ENCODE assay signal across 25 cellular contexts in the genomic region with DNA sequence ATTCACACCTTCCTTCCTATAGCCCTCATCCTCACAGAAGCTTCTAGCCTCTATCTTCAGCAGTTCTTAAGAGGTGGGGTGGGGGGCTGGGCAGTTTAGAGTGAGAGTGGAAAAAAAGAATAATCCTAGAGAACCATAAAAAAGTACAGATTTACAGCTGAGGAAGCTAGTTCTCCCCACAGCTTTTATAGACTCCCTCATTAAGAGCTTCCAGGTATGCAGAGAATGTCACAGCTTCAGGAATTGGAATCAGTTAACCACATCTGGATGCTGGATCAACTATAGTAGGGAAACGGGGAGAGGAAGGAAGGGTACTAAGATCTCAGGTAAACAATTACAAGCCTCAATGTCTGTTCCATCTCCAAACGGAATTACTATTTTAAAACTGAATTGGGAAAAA. TPM values are rescaled to one million over a fixed set of nuclear protein-coding genes. Genes with fewer than 3 reads are reported as not detected.
DNase-seq lines count a peak whose midpoint lies in the region; ATAC-seq and TF ChIP-seq lines count a peak whose summit lies in the region.
"Had no signal": no experiment of that assay in that cellular context is flagged by ENCODE, and none has a peak within 500 bp of the region (broad histone marks: within the 10 kb centered on the region; RNA-seq: fewer than 3 reads in every experiment).

No MANE protein-coding gene starts in this region.

- 35% methylated on average over 2 of the region's 2 CpGs for WGBS in smooth muscle cell (ENCODE audit: low lambda C conversion rate)
- WGBS in body of pancreas, 2 donors: 66 to 69% methylated on average over 2 of the region's 2 CpGs

- no peak overlapping the region for H3K4me2 ChIP-seq in smooth muscle cell

- no peaks in the 10 kb centered on the region for H3K79me2 ChIP-seq in smooth muscle cell (ENCODE audit: low read depth)

- no peak overlapping the region for H3K9ac ChIP-seq in smooth muscle cell (ENCODE audit: low read depth)

- ATAC-seq in activated T-helper 17 cell treated with anti-CD3 and anti-CD28 coated beads, Interleukin-2, amount 50 U/mL, for 72 hours (replicated peaks): no peak
- ATAC-seq in body of pancreas (no peak), GM18520 (IDR thresholded peaks at IDR 0.05; ENCODE audit: unreplicated experiment) (no peak)
- ATAC-seq: T-cell had no signal

- H3K27me3 ChIP-seq in smooth muscle cell (ENCODE audit: low read depth) (no peaks in the 10 kb centered on the region), body of pancreas (no peaks in the 10 kb centered on the region)
- H3K27me3 ChIP-seq: MG63, suprapubic skin, uterus had no signal

- H3K36me3 ChIP-seq in smooth muscle cell (ENCODE audit: low read depth) (peaks cover 21% of the 10 kb centered on the region), body of pancreas (replicated peaks in 1 of 2; ENCODE audit: insufficient read depth in 1 of 2, low read depth in 2 of 2) (peaks cover 6 to 30% of the 10 kb centered on the region in 2 donors)
- H3K36me3 ChIP-seq: uterus had no signal

- CTCF ChIA-PET in activated naive CD4-positive, alpha-beta T cell treated with anti-CD3 and anti-CD28 coated beads for 36 hours (lab: Charles Lee): interaction anchor here (1.3 to 1.8 kb wide), 3 partner anchors 16 to 40 kb away, joined by 3 to 5 read pairs (median 4); no protein-coding TSS in a partner anchor
- CTCF ChIA-PET in activated naive CD4-positive, alpha-beta T cell treated with anti-CD3 and anti-CD28 coated beads, Interleukin-2, amount 10 ng/mL, durations not matched to agents 7 days and 5 days (lab: Charles Lee): interaction anchor here (0.6 to 1.9 kb wide), 4 partner anchors 11 to 57 kb away, joined by 3 to 8 read pairs (median 4); no protein-coding TSS in a partner anchor

- no peaks in the 10 kb centered on the region for H3K27me3 Mint-ChIP-seq in activated naive CD4-positive, alpha-beta T cell treated with anti-CD3 and anti-CD28 coated beads for 36 hours (ENCODE audit: low read depth)
- H3K27me3 Mint-ChIP-seq in activated naive CD4-positive, alpha-beta T cell treated with anti-CD3 and anti-CD28 coated beads, Interleukin-2, amount 10 ng/mL, durations not matched to agents 7 days and 5 days: no peaks in the 10 kb centered on the region
- no peaks in the 10 kb centered on the region for H3K27me3 Mint-ChIP-seq in activated T-helper 17 cell treated with anti-CD3 and anti-CD28 coated beads, Interleukin-2, amount 50 U/mL, for 72 hours
- H3K27me3 Mint-ChIP-seq: activated B cell treated with CpG ODN at 0.5 μM for 24 hours; CD4-positive, CD25-positive, alpha-beta regulatory T cell; IgD-negative memory B cell; T-cell had no signal

- H3K4me3 Mint-ChIP-seq in activated naive CD4-positive, alpha-beta T cell treated with anti-CD3 and anti-CD28 coated beads for 36 hours: no peak overlapping the region
- H3K4me3 Mint-ChIP-seq in activated naive CD4-positive, alpha-beta T cell treated with anti-CD3 and anti-CD28 coated beads, Interleukin-2, amount 10 ng/mL, durations not matched to agents 7 days and 5 days: no peak overlapping the region
- H3K4me3 Mint-ChIP-seq in activated T-helper 17 cell treated with anti-CD3 and anti-CD28 coated beads, Interleukin-2, amount 50 U/mL, for 72 hours: no peak overlapping the region
- H3K4me3 Mint-ChIP-seq: activated B cell treated with CpG ODN at 0.5 μM for 24 hours; CD4-positive, CD25-positive, alpha-beta regulatory T cell; IgD-negative memory B cell; T-cell had no signal

- H3K36me3 Mint-ChIP-seq in activated naive CD4-positive, alpha-beta T cell treated with anti-CD3 and anti-CD28 coated beads for 36 hours (ENCODE audit: low read depth): peaks cover 28% of the 10 kb centered on the region
- H3K36me3 Mint-ChIP-seq in activated naive CD4-positive, alpha-beta T cell treated with anti-CD3 and anti-CD28 coated beads, Interleukin-2, amount 10 ng/mL, durations not matched to agents 7 days and 5 days: peaks cover 56% of the 10 kb centered on the region
- H3K36me3 Mint-ChIP-seq in activated T-helper 17 cell treated with anti-CD3 and anti-CD28 coated beads, Interleukin-2, amount 50 U/mL, for 72 hours (ENCODE audit: low read depth): peaks cover 99% of the 10 kb centered on the region

- peaks cover 8% of the 10 kb centered on the region for H3F3A ChIP-seq in smooth muscle cell (ENCODE audit: low read depth)

- TF ChIP-seq POLR2A in body of pancreas (IDR thresholded peaks at IDR 0.05): no peak

- TF ChIP-seq CTCF in smooth muscle cell (IDR thresholded peaks at IDR 0.05; ENCODE audit: borderline replicate concordance, insufficient read depth, poor library complexity, severe bottlenecking): no peak
- no peak for TF ChIP-seq CTCF in body of pancreas (IDR thresholded peaks at IDR 0.05)
- no peak for TF ChIP-seq CTCF in GM10266 (IDR thresholded peaks at IDR 0.05; ENCODE audit: control insufficient read depth, insufficient read depth, low read depth, missing control alignments)

- H4K20me1 ChIP-seq in smooth muscle cell (ENCODE audit: low read depth): peaks cover 11% of the 10 kb centered on the region

- H3K9me3 ChIP-seq in smooth muscle cell (replicated peaks; ENCODE audit: low read depth) (no peaks in the 10 kb centered on the region), body of pancreas (no peaks in the 10 kb centered on the region)
- H3K9me3 ChIP-seq: MG63, suprapubic skin, uterus had no signal

- H3K27ac ChIP-seq in smooth muscle cell (ENCODE audit: low read depth): peak overlapping the region; percentile 24
- H3K27ac ChIP-seq in body of pancreas: no peak overlapping the region
- H3K27ac ChIP-seq: suprapubic skin had no signal

- H3K4me1 ChIP-seq in smooth muscle cell (ENCODE audit: low read depth) (peaks cover 13% of the 10 kb centered on the region), body of pancreas (no peaks in the 10 kb centered on the region)
- H3K4me1 ChIP-seq: suprapubic skin, uterus had no signal

- peaks cover 13% of the 10 kb centered on the region for H3K4me1 Mint-ChIP-seq in activated naive CD4-positive, alpha-beta T cell treated with anti-CD3 and anti-CD28 coated beads for 36 hours (ENCODE audit: low read depth)
- no peaks in the 10 kb centered on the region for H3K4me1 Mint-ChIP-seq in activated naive CD4-positive, alpha-beta T cell treated with anti-CD3 and anti-CD28 coated beads, Interleukin-2, amount 10 ng/mL, durations not matched to agents 7 days and 5 days
- peaks cover 6% of the 10 kb centered on the region for H3K4me1 Mint-ChIP-seq in activated T-helper 17 cell treated with anti-CD3 and anti-CD28 coated beads, Interleukin-2, amount 50 U/mL, for 72 hours
- H3K4me1 Mint-ChIP-seq: activated B cell treated with CpG ODN at 0.5 μM for 24 hours had no signal

- H3K27ac Mint-ChIP-seq in activated naive CD4-positive, alpha-beta T cell treated with anti-CD3 and anti-CD28 coated beads for 36 hours: peak overlapping the region; percentile 25
- H3K27ac Mint-ChIP-seq in activated naive CD4-positive, alpha-beta T cell treated with anti-CD3 and anti-CD28 coated beads, Interleukin-2, amount 10 ng/mL, durations not matched to agents 7 days and 5 days: no peak overlapping the region
- peak overlapping the region; percentile 80 for H3K27ac Mint-ChIP-seq in activated T-helper 17 cell treated with anti-CD3 and anti-CD28 coated beads, Interleukin-2, amount 50 U/mL, for 72 hours
- H3K27ac Mint-ChIP-seq: activated B cell treated with CpG ODN at 0.5 μM for 24 hours had no signal

- H2AFZ ChIP-seq in smooth muscle cell (ENCODE audit: low read depth): no peak overlapping the region

- no peaks in the 10 kb centered on the region for H3K9me3 Mint-ChIP-seq in activated naive CD4-positive, alpha-beta T cell treated with anti-CD3 and anti-CD28 coated beads for 36 hours
- no peaks in the 10 kb centered on the region for H3K9me3 Mint-ChIP-seq in activated naive CD4-positive, alpha-beta T cell treated with anti-CD3 and anti-CD28 coated beads, Interleukin-2, amount 10 ng/mL, durations not matched to agents 7 days and 5 days
- no peaks in the 10 kb centered on the region for H3K9me3 Mint-ChIP-seq in activated T-helper 17 cell treated with anti-CD3 and anti-CD28 coated beads, Interleukin-2, amount 50 U/mL, for 72 hours
- H3K9me3 Mint-ChIP-seq: activated B cell treated with CpG ODN at 0.5 μM for 24 hours; CD4-positive, CD25-positive, alpha-beta regulatory T cell; IgD-negative memory B cell; T-cell had no signal

- DNase-seq in activated naive CD4-positive, alpha-beta T cell treated with anti-CD3 and anti-CD28 coated beads for 36 hours: no peak
- DNase-seq in activated naive CD4-positive, alpha-beta T cell treated with anti-CD3 and anti-CD28 coated beads, Interleukin-2, amount 10 ng/mL, durations not matched to agents 7 days and 5 days: no peak
- DNase-seq in left kidney (ENCODE audit: low read depth, low spot score) (peak; percentile 37), smooth muscle cell (lab: John Stamatoyannopoulos, UW; ENCODE audit: unreplicated experiment) (no peak), body of pancreas (no peak), GM10266 (ENCODE audit: extremely low spot score) (no peak)
- DNase-seq: activated B cell treated with CpG ODN at 0.5 μM for 24 hours; activated effector memory CD4-positive, alpha-beta T cell treated with anti-CD3 and anti-CD28 coated beads, Interleukin-2, amount 50 U/mL, for 16 hours; CD4-positive, CD25-positive, alpha-beta regulatory T cell; cortex of kidney; DMS79; foreskin fibroblast; hypothalamus; MG63; NCI-H146; NCI-H2171 treated with DMSO at 0.1 percent for 48 hours; NCI-H748 treated with DMSO at 0.1 percent for 48 hours; OCI-M1; SHP77 treated with DMSO at 0.1 percent for 48 hours; T-cell; uterus had no signal

- no peak overlapping the region for H3K4me3 ChIP-seq in smooth muscle cell
- H3K4me3 ChIP-seq in body of pancreas: no peak overlapping the region
- H3K4me3 ChIP-seq: MG63, suprapubic skin, uterus had no signal

- intact Hi-C loops in activated naive CD4-positive, alpha-beta T cell treated with anti-CD3 and anti-CD28 coated beads for 36 hours (cut with micrococcal nuclease): no loop called here
- intact Hi-C loops in body of pancreas (cut with DNase I): no loop called here

RNA-seq across cellular contexts. Expression of a gene that starts 12.3 kb away (rescaled TPM):
- 1 to 10 TPM; 4.2 TPM for total RNA-seq in activated naive CD4-positive, alpha-beta T cell treated with anti-CD3 and anti-CD28 coated beads for 36 hours
- total RNA-seq in activated T-helper 17 cell treated with anti-CD3 and anti-CD28 coated beads, Interleukin-2, amount 50 U/mL, for 72 hours: 10 to 100 TPM in 1 of 2 donors, 1 to 10 TPM in 1; 7.4 to 14.1 TPM
- total RNA-seq in smooth muscle cell: 2.8 and 3.5 TPM in 2 replicates
- 2.3 and 2.6 TPM in 2 replicates for polyA plus RNA-seq in smooth muscle cell
- total RNA-seq in body of pancreas: under 1 TPM; 0.33 to 0.78 TPM

RNA-seq across cellular contexts. Expression of a gene that starts 26.4 kb away (rescaled TPM):
- 10 to 100 TPM; 62.3 to 73.6 TPM for total RNA-seq in activated naive CD4-positive, alpha-beta T cell treated with anti-CD3 and anti-CD28 coated beads for 36 hours
- total RNA-seq in activated T-helper 17 cell treated with anti-CD3 and anti-CD28 coated beads, Interleukin-2, amount 50 U/mL, for 72 hours: 100 to 1,000 TPM; 211 to 237 TPM
- total RNA-seq in smooth muscle cell: 1,095 and 1,107 TPM in 2 replicates
- 2,224 and 2,317 TPM in 2 replicates for polyA plus RNA-seq in smooth muscle cell
- total RNA-seq in body of pancreas: 100 to 1,000 TPM; 341 to 511 TPM

RNA-seq across cellular contexts. Expression of a gene that starts 35.1 kb away (rescaled TPM):
- 1 to 10 TPM; 2.1 to 2.6 TPM for total RNA-seq in activated naive CD4-positive, alpha-beta T cell treated with anti-CD3 and anti-CD28 coated beads for 36 hours
- 10 to 100 TPM; 13.0 to 13.5 TPM for total RNA-seq in activated T-helper 17 cell treated with anti-CD3 and anti-CD28 coated beads, Interleukin-2, amount 50 U/mL, for 72 hours
- total RNA-seq in smooth muscle cell: 3.0 TPM in 1 of 2 replicates, not detected in the other
- 3.7 and 9.2 TPM in 2 replicates for polyA plus RNA-seq in smooth muscle cell
- 10 to 100 TPM in 1 of 2 donors, 1 to 10 TPM in 1; 4.2 to 20.4 TPM for total RNA-seq in body of pancreas

RNA-seq across cellular contexts. Expression of a gene that starts 39.4 kb away (rescaled TPM):
- 100 to 1,000 TPM; 118 to 124 TPM for total RNA-seq in activated naive CD4-positive, alpha-beta T cell treated with anti-CD3 and anti-CD28 coated beads for 36 hours
- 100 to 1,000 TPM; 104 to 118 TPM for total RNA-seq in activated T-helper 17 cell treated with anti-CD3 and anti-CD28 coated beads, Interleukin-2, amount 50 U/mL, for 72 hours
- total RNA-seq in smooth muscle cell (107 and 146 TPM in 2 replicates), body of pancreas (100 to 1,000 TPM in 1 of 2 donors, 10 to 100 TPM in 1; 86.1 to 105 TPM)
- polyA plus RNA-seq in smooth muscle cell: 142 and 150 TPM in 2 replicates

RNA-seq across cellular contexts. Expression of a gene that starts 47.5 kb away (rescaled TPM):
- total RNA-seq in activated naive CD4-positive, alpha-beta T cell treated with anti-CD3 and anti-CD28 coated beads for 36 hours: 1 to 10 TPM; 3.9 to 4.8 TPM
- 1 to 10 TPM; 3.2 to 8.7 TPM for total RNA-seq in activated T-helper 17 cell treated with anti-CD3 and anti-CD28 coated beads, Interleukin-2, amount 50 U/mL, for 72 hours
- total RNA-seq in smooth muscle cell (0.90 and 1.3 TPM in 2 replicates), body of pancreas (10 to 100 TPM; 11.4 to 52.1 TPM)
- polyA plus RNA-seq in smooth muscle cell: 1.1 and 1.6 TPM in 2 replicates
